Comparison of ENCODE assay signal across 12 cellular contexts in the genomic region with DNA sequence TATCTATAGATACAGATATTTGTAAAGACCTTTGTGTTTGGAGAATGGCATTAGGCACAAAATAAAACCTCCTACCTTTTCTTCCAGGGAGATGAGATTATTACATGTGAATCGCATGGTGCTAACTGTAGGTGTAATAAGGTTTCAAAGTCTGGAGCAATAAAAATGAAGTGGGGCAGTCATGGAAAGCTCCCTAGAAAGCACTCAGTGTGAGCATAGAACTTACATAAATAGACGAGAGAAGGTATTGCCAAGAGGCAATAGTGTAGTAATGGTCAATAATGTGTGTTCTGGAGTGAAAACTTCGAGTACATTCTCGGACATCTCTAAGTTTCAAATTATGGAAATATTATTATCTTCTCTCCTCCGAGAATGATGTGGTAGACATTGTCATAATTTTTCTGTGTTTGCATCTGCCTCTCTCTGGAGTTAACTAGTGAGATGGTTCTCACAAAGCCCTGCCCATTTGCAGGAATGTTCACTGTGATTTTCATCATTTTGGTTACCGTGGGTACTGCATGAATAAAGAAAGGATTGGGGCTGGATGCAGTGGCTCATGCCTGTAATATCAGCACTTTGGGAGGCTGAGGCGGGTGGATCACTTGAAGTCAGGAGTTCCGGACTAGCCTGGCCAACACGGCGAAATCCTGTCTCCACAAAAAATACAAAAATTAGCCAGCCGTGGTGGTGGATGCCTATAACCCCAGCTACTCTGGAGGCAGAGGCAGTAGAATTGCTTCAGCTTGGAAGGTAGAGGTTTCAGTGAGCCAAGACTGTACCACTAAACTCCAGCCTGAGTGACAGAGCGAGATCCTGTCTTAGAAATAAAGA. TPM values are rescaled to one million over a fixed set of nuclear protein-coding genes. Genes with fewer than 3 reads are reported as not detected.
DNase-seq lines count a peak whose midpoint lies in the region; ATAC-seq and TF ChIP-seq lines count a peak whose summit lies in the region.
"Had no signal": no experiment of that assay in that cellular context is flagged by ENCODE, and none has a peak within 500 bp of the region (broad histone marks: within the 10 kb centered on the region; RNA-seq: fewer than 3 reads in every experiment).

No MANE protein-coding gene starts in this region.

- H3K27ac Mint-ChIP-seq in mesothelial cell of epicardium, result peak overlapping the region; percentile 6

- TF ChIP-seq CTCF in mesothelial cell of epicardium (IDR thresholded peaks at IDR 0.05; ENCODE audit: unreplicated experiment) (no peak), lower leg skin (IDR thresholded peaks at IDR 0.05) (no peak), GM13976 (IDR thresholded peaks at IDR 0.05; ENCODE audit: borderline replicate concordance, control extremely low read depth, extremely low read depth, insufficient read depth, missing control alignments) (no peak)

- intact Hi-C loops in lower leg skin (cut with DNase I; ENCODE audit: low total_unique reads), result no loop called here

- H3K4me1 Mint-ChIP-seq in mesothelial cell of epicardium, result peaks cover 7% of the 10 kb centered on the region

- H3K9me3 Mint-ChIP-seq in mesothelial cell of epicardium, result peaks cover 5% of the 10 kb centered on the region
- H3K9me3 Mint-ChIP-seq: IgD-negative memory B cell had no signal

- H3K36me3 Mint-ChIP-seq in mesothelial cell of epicardium, result peaks cover 21% of the 10 kb centered on the region

- DNase-seq in CD1c-positive myeloid dendritic cell (ENCODE audit: extremely low spot score) (peak; percentile 59), dermis blood vessel endothelial cell (peak; percentile 84), mesothelial cell of epicardium (ENCODE audit: low spot score in 2 of 2, unreplicated experiment in 2 of 2) (no peak), lower leg skin (ENCODE audit: low spot score in 2 of 2) (no peak), GM13976 (ENCODE audit: low spot score) (no peak)
- DNase-seq: activated naive CD4-positive, alpha-beta T cell treated with Interleukin-2 at 50 U/mL for 16 hours; kidney had no signal

- H3K27me3 Mint-ChIP-seq in mesothelial cell of epicardium (ENCODE audit: low read depth), result no peaks in the 10 kb centered on the region
- H3K27me3 Mint-ChIP-seq: IgD-negative memory B cell had no signal

- WGBS in lower leg skin, 2 donors, result 47 to 55% methylated on average over 12 of the region's 12 CpGs

- TF ChIP-seq POLR2A in lower leg skin (IDR thresholded peaks at IDR 0.05), result no peak

- H3K4me3 Mint-ChIP-seq in mesothelial cell of epicardium, result no peak overlapping the region
- H3K4me3 Mint-ChIP-seq: IgD-negative memory B cell had no signal

- ATAC-seq in HG02588 (IDR thresholded peaks at IDR 0.05; ENCODE audit: unreplicated experiment), result no peak
- ATAC-seq in HG03025 (IDR thresholded peaks at IDR 0.05; ENCODE audit: low FRiP score, unreplicated experiment), result no peak

- in situ Hi-C loops in GM13976 (cut with MboI; ENCODE audit: low sequenced_read_pairs, unreplicated experiment), result loop anchor here (10.0 kb wide), 1 partner anchor 214 kb away; no protein-coding TSS in a partner anchor

- H3K4me3 ChIP-seq in lower leg skin (ENCODE audit: low read depth, poor library complexity, severe bottlenecking), result no peak overlapping the region
- H3K4me3 ChIP-seq: SJCRH30 had no signal

TF ChIP-seq in PFSK-1, 5 proteins besides CTCF, POLR2A, EP300 and RAD21:
- TF ChIP-seq SIN3A (IDR thresholded peaks at IDR 0.05; ENCODE audit: borderline replicate concordance, insufficient read depth, low read length) (0 out of 2 replicates have a peak, but pooled peaks have one; percentile 17), POLR2AphosphoS5 (IDR thresholded peaks at IDR 0.05; ENCODE audit: low read depth, low read length) (no peak; the same call in 1 of the 2 replicates), FOXP2 (optimal IDR thresholded peaks at IDR 0.05; ENCODE audit: borderline replicate concordance, extremely low read depth, extremely low read length, insufficient read depth) (no peak)

RNA-seq across cellular contexts. Expression of gene VIM, which starts 10.6 kb away (rescaled TPM):
- 1,793 TPM for polyA plus RNA-seq in PFSK-1 (2012; ENCODE audit: insufficient read length, low read depth)
- total RNA-seq in dermis blood vessel endothelial cell (4,841 and 6,960 TPM in 2 replicates), mesothelial cell of epicardium (1,386 to 1,516 TPM (median 1,481 TPM) in 3 replicates), lower leg skin (1,000 to 10,000 TPM in 3 of 4 donors, 100 to 1,000 TPM in 1; 891 to 2,288 (median 1,243) TPM)

RNA-seq across cellular contexts. Expression of gene TRDMT1, which starts 37.2 kb away (rescaled TPM):
- 2.6 TPM for polyA plus RNA-seq in PFSK-1 (2012; ENCODE audit: insufficient read length, low read depth)
- total RNA-seq in dermis blood vessel endothelial cell (4.6 and 7.5 TPM in 2 replicates), mesothelial cell of epicardium (8.2 to 12.3 TPM (median 8.6 TPM) in 3 replicates), lower leg skin (1 to 10 TPM; 3.9 to 4.5 (median 4.1) TPM)

Comparison
In these comparisons a context has a peak if more than half of its experiments do, and no peak if none do; other contexts are left out.
1. DNase-seq: peak in CD1c-positive myeloid dendritic cell (single experiment) and dermis blood vessel endothelial cell (single experiment); none in mesothelial cell of epicardium (0 of 2), lower leg skin (0 of 2) and GM13976 (single experiment).